In genomic region chr4:74859163-74859562, GRCh38 we compare ENCODE assay signal across 3 cellular contexts.
"Had no signal": no experiment of that assay in that cellular context is flagged by ENCODE, and none has a peak within 500 bp of the region (broad histone marks: within the 10 kb centered on the region; RNA-seq: fewer than 3 reads in every experiment).

No MANE protein-coding gene starts in this region.

- ATAC-seq: GM12878 had no signal

- DNase-seq: GDM1, GF-D8 had no signal
